Comparison of ENCODE assay signal across 8 cellular contexts in genomic region chr2:94764331-94764730, GRCh38.
DNase-seq lines count a peak whose midpoint lies in the region; ATAC-seq and TF ChIP-seq lines count a peak whose summit lies in the region.
"Not testable (repeated sequence)": the region's sequence is repeated elsewhere in the genome, so short reads cannot be mapped to it uniquely, and the experiment has no call there.

No MANE protein-coding gene starts in this region.

- not testable (repeated sequence) for H3K4me3 ChIP-seq in BLaER1 treated with 17β-estradiol and CSF1 and Interleukin-3, amounts not matched to agents 10 nM and 100 nM; Jurkat, Clone E6-1 (ENCODE audit: low read length); NB4 (ENCODE audit: low read depth, low read length)

- not testable (repeated sequence) for ATAC-seq in activated CD4-positive, alpha-beta T cell treated with anti-CD3 and anti-CD28 coated beads for 36 hours

- H3K36me3 Mint-ChIP-seq in activated CD4-positive, alpha-beta T cell treated with anti-CD3 and anti-CD28 coated beads for 36 hours (ENCODE audit: low read depth); activated naive CD4-positive, alpha-beta T cell treated with anti-CD3 and anti-CD28 coated beads for 36 hours (ENCODE audit: low read depth): not testable (repeated sequence)

- peak; percentile 28 for DNase-seq in Jurkat, Clone E6-1 (ENCODE audit: low read depth, low spot score)
- DNase-seq in NB4 (ENCODE audit: low read depth) = peak; percentile 40
- DNase-seq in activated CD4-positive, alpha-beta T cell treated with anti-CD3 and anti-CD28 coated beads for 36 hours = peak; percentile 50
- DNase-seq in activated CD4-positive, alpha-beta T cell treated with anti-CD3 and anti-CD28 coated beads, Interleukin-2, amount 50 U/mL, for 48 hours = peak; percentile 17 to 24
- DNase-seq in activated T-cell treated with anti-CD3 and anti-CD28 coated beads for 48 hours (ENCODE audit: low read depth) = peak; percentile 7
- peak; percentile 15 for DNase-seq in activated naive CD4-positive, alpha-beta T cell treated with anti-CD3 and anti-CD28 coated beads for 36 hours
- peak; percentile 57 for DNase-seq in stimulated activated CD4-positive, alpha-beta T cell treated with anti-CD3 and anti-CD28 coated beads, Interleukin-15, amount 100 ng/mL, for 24 hours

- H3K9ac ChIP-seq in BLaER1 treated with 17β-estradiol and CSF1 and Interleukin-3, amounts not matched to agents 10 nM and 100 nM = not testable (repeated sequence)

- intact Hi-C loops in activated CD4-positive, alpha-beta T cell treated with anti-CD3 and anti-CD28 coated beads for 36 hours (cut with DNase I, micrococcal nuclease); activated naive CD4-positive, alpha-beta T cell treated with anti-CD3 and anti-CD28 coated beads for 36 hours (cut with micrococcal nuclease): not testable (repeated sequence)

- H3K4me1 ChIP-seq in BLaER1 treated with 17β-estradiol and CSF1 and Interleukin-3, amounts not matched to agents 10 nM and 100 nM = not testable (repeated sequence)

- H3K36me3 ChIP-seq in BLaER1 treated with 17β-estradiol and CSF1 and Interleukin-3, amounts not matched to agents 10 nM and 100 nM = not testable (repeated sequence)

- not testable (repeated sequence) for H3K27ac ChIP-seq in BLaER1 treated with 17β-estradiol and CSF1 and Interleukin-3, amounts not matched to agents 10 nM and 100 nM

- H3K4me2 ChIP-seq in BLaER1 treated with 17β-estradiol and CSF1 and Interleukin-3, amounts not matched to agents 10 nM and 100 nM = peak overlapping the region in 6 of 11 experiments; percentile 9 to 55 (median 12); a peak in 7 of 22 replicates

- not testable (repeated sequence) for H3K9me3 ChIP-seq in BLaER1 treated with 17β-estradiol and CSF1 and Interleukin-3, amounts not matched to agents 10 nM and 100 nM (replicated peaks in 1 of 11)

- not testable (repeated sequence) for H4K20me1 ChIP-seq in BLaER1 treated with 17β-estradiol and CSF1 and Interleukin-3, amounts not matched to agents 10 nM and 100 nM

- CTCF ChIA-PET in activated CD4-positive, alpha-beta T cell treated with anti-CD3 and anti-CD28 coated beads for 36 hours (lab: Charles Lee); activated naive CD4-positive, alpha-beta T cell treated with anti-CD3 and anti-CD28 coated beads for 36 hours (lab: Charles Lee): not testable (repeated sequence)

- TF ChIP-seq POLR2A in NB4 (IDR thresholded peaks at IDR 0.05; ENCODE audit: extremely low read depth, insufficient read length) = not testable (repeated sequence)

- not testable (repeated sequence) for H3K4me1 Mint-ChIP-seq in activated CD4-positive, alpha-beta T cell treated with anti-CD3 and anti-CD28 coated beads for 36 hours
- peaks cover 11% of the 10 kb centered on the region for H3K4me1 Mint-ChIP-seq in activated naive CD4-positive, alpha-beta T cell treated with anti-CD3 and anti-CD28 coated beads for 36 hours (ENCODE audit: low read depth)

- POLR2A ChIA-PET in activated CD4-positive, alpha-beta T cell treated with anti-CD3 and anti-CD28 coated beads for 36 hours (lab: Charles Lee) = not testable (repeated sequence)

- H3K27me3 ChIP-seq in BLaER1 treated with 17β-estradiol and CSF1 and Interleukin-3, amounts not matched to agents 10 nM and 100 nM = not testable (repeated sequence)

- TF ChIP-seq CTCF in NB4 (IDR thresholded peaks at IDR 0.05; ENCODE audit: low read depth, low read length) = not testable (repeated sequence)

- H3K27me3 Mint-ChIP-seq in activated CD4-positive, alpha-beta T cell treated with anti-CD3 and anti-CD28 coated beads for 36 hours; activated naive CD4-positive, alpha-beta T cell treated with anti-CD3 and anti-CD28 coated beads for 36 hours (ENCODE audit: low read depth): not testable (repeated sequence)

- H3K4me3 Mint-ChIP-seq in activated CD4-positive, alpha-beta T cell treated with anti-CD3 and anti-CD28 coated beads for 36 hours; activated naive CD4-positive, alpha-beta T cell treated with anti-CD3 and anti-CD28 coated beads for 36 hours: not testable (repeated sequence)

- not testable (repeated sequence) for H3K9me3 Mint-ChIP-seq in activated CD4-positive, alpha-beta T cell treated with anti-CD3 and anti-CD28 coated beads for 36 hours (ENCODE audit: low read depth); activated naive CD4-positive, alpha-beta T cell treated with anti-CD3 and anti-CD28 coated beads for 36 hours

- H3K27ac Mint-ChIP-seq in activated CD4-positive, alpha-beta T cell treated with anti-CD3 and anti-CD28 coated beads for 36 hours; activated naive CD4-positive, alpha-beta T cell treated with anti-CD3 and anti-CD28 coated beads for 36 hours: not testable (repeated sequence)

Comparison
In these comparisons a context has a peak if more than half of its experiments do, and no peak if none do; other contexts are left out.
1. DNase-seq: peak in every context shown above with its lines; median percentile 57 in stimulated activated CD4-positive, alpha-beta T cell treated with anti-CD3 and anti-CD28 coated beads, Interleukin-15, amount 100 ng/mL, for 24 hours; 50 in activated CD4-positive, alpha-beta T cell treated with anti-CD3 and anti-CD28 coated beads for 36 hours; 40 in NB4; 28 in Jurkat, Clone E6-1; 20 in activated CD4-positive, alpha-beta T cell treated with anti-CD3 and anti-CD28 coated beads, Interleukin-2, amount 50 U/mL, for 48 hours; 15 in activated naive CD4-positive, alpha-beta T cell treated with anti-CD3 and anti-CD28 coated beads for 36 hours; 7 in activated T-cell treated with anti-CD3 and anti-CD28 coated beads for 48 hours.